In the genomic region with DNA sequence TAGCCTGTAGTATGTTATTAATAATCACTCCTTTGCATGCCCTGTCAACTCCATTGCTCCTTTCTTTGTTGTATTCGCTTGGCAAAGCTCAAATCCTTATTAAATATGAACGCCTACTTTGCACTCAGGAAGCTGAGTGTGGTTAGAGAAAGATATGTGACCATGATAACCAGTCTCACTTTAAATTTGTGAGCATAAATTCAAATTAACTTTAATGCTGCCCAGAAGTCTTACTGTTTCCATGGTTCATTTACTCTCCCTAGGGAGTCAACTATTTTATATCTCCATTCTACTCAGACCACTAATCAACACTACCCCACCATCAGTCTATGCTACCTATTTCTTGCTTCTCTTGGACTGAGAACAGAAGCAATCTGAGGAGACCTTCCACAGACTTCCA, we compare ENCODE assay signal across 17 cellular contexts. TPM values are rescaled to one million over a fixed set of nuclear protein-coding genes. Genes with fewer than 3 reads are reported as not detected.
DNase-seq lines count a peak whose midpoint lies in the region; ATAC-seq, FAIRE-seq and TF ChIP-seq lines count a peak whose summit lies in the region.
"Had no signal": no experiment of that assay in that cellular context is flagged by ENCODE, and none has a peak within 500 bp of the region (broad histone marks: within the 10 kb centered on the region; RNA-seq: fewer than 3 reads in every experiment).

No MANE protein-coding gene starts in this region.

- no TSS peak for BruUV-seq in GM12878 (replicated peaks; lab: Mats Ljungman, UMichigan)

- H3K79me2 ChIP-seq in GM12878 (ENCODE audit: control insufficient read depth, insufficient read depth, low read length): no peaks in the 10 kb centered on the region

- H3K4me3 ChIP-seq in HEK293 (ENCODE audit: low read depth, low read length) (no peak overlapping the region), GM12878 (no peak overlapping the region), kidney (ENCODE audit: low read length in 2 of 2) (no peak overlapping the region)
- H3K4me3 ChIP-seq: A549, GM23338 had no signal

- H3K27me3 ChIP-seq in GM12878 (replicated peaks in 1 of 2; ENCODE audit: control insufficient read depth in 2 of 2, insufficient read depth in 2 of 2, low read length in 1 of 2): no peaks in the 10 kb centered on the region

- H3K27ac Mint-ChIP-seq in natural killer cell treated with Interleukin-12 subunit alpha and Interleukin-12 subunit beta and Interleukin-15 and Interleukin-18, amount 100 ng/mL, for 72 hours: peak overlapping the region; percentile 1 to 15
- no peak overlapping the region for H3K27ac Mint-ChIP-seq in activated T-helper 17 cell treated with anti-CD3 and anti-CD28 coated beads, Interleukin-2, amount 50 U/mL, for 72 hours
- H3K27ac Mint-ChIP-seq: GM23338, H9 had no signal

- ATAC-seq in GM12878: no peak
- no peak for ATAC-seq in natural killer cell treated with Interleukin-12 subunit alpha and Interleukin-12 subunit beta and Interleukin-15 and Interleukin-18, amount 100 ng/mL, for 72 hours
- ATAC-seq in activated T-helper 17 cell treated with anti-CD3 and anti-CD28 coated beads, Interleukin-2, amount 50 U/mL, for 72 hours (replicated peaks): no peak
- ATAC-seq in HG02588 (IDR thresholded peaks at IDR 0.05; ENCODE audit: unreplicated experiment): no peak
- ATAC-seq: A549, GM23338 had no signal

- CTCF ChIA-PET in HEK293 (lab: Yijun Ruan, JAX) (interaction anchor here (1.4 kb wide), 1 partner anchor 20 kb away, joined by 5 read pairs; no protein-coding TSS in a partner anchor), GM12878 (lab: Yijun Ruan, JAX) (no interaction called here)

- no peak for TF ChIP-seq RAD21 in GM12878 (IDR thresholded peaks at IDR 0.05; ENCODE audit: insufficient read depth, low read depth, low read length)

- peak overlapping the region; percentile 25 for H3K4me3 Mint-ChIP-seq in natural killer cell treated with Interleukin-12 subunit alpha and Interleukin-12 subunit beta and Interleukin-15 and Interleukin-18, amount 100 ng/mL, for 72 hours
- H3K4me3 Mint-ChIP-seq in activated T-helper 17 cell treated with anti-CD3 and anti-CD28 coated beads, Interleukin-2, amount 50 U/mL, for 72 hours: no peak overlapping the region
- H3K4me3 Mint-ChIP-seq: GM23338, H9, IgD-negative memory B cell had no signal

- FAIRE-seq in GM12878 (lab: Jason Lieb, UNC): peak; percentile 61
- no peak for FAIRE-seq in kidney (lab: Jason Lieb, UNC)
- FAIRE-seq: A549, GM12891 had no signal

- H3K4me1 Mint-ChIP-seq in natural killer cell treated with Interleukin-12 subunit alpha and Interleukin-12 subunit beta and Interleukin-15 and Interleukin-18, amount 100 ng/mL, for 72 hours (ENCODE audit: low read depth in 2 of 2): peaks cover 19 to 20% of the 10 kb centered on the region in 2 donors
- peaks cover 10% of the 10 kb centered on the region for H3K4me1 Mint-ChIP-seq in activated T-helper 17 cell treated with anti-CD3 and anti-CD28 coated beads, Interleukin-2, amount 50 U/mL, for 72 hours
- H3K4me1 Mint-ChIP-seq: GM23338 had no signal

- H3K27ac ChIP-seq in HEK293 (ENCODE audit: extremely low read depth, low read depth, low read length) (no peak overlapping the region), GM12878 (ENCODE audit: control insufficient read depth, insufficient read depth) (no peak overlapping the region), kidney (ENCODE audit: low read depth in 2 of 2, low read length in 2 of 2) (no peak overlapping the region)
- H3K27ac ChIP-seq: A549 had no signal

- POLR2A ChIA-PET in HEK293 (lab: Yijun Ruan, JAX): no interaction called here
- POLR2A ChIA-PET in GM12878 (lab: Charles Lee): no interaction called here

- no peaks in the 10 kb centered on the region for H3K27me3 Mint-ChIP-seq in natural killer cell treated with Interleukin-12 subunit alpha and Interleukin-12 subunit beta and Interleukin-15 and Interleukin-18, amount 100 ng/mL, for 72 hours
- peaks cover 4% of the 10 kb centered on the region for H3K27me3 Mint-ChIP-seq in activated T-helper 17 cell treated with anti-CD3 and anti-CD28 coated beads, Interleukin-2, amount 50 U/mL, for 72 hours

- SMC1A ChIA-PET in GM12878 (lab: Charles Lee; ENCODE audit: uncharacterized antibody, unreplicated experiment): no interaction called here

- RAD21 ChIA-PET in GM12878 (lab: Charles Lee; ENCODE audit: unreplicated experiment): no interaction called here

- H3K4me2 ChIP-seq in GM12878 (ENCODE audit: control insufficient read depth, insufficient read depth): no peak overlapping the region
- H3K4me2 ChIP-seq: A549, GM23338 had no signal

- TF ChIP-seq CTCF in HEK293 (tag by site-specific recombination; IDR thresholded peaks at IDR 0.05) (no peak), GM12878 (IDR thresholded peaks at IDR 0.05 in 2 of 3, conservative IDR thresholded peaks at IDR 0.05 in 1 of 3; ENCODE audit: control insufficient read depth in 2 of 3, extremely low read depth in 1 of 3, insufficient read depth in 1 of 3, low read depth in 3 of 3, low read length in 3 of 3) (no peak), kidney (IDR thresholded peaks at IDR 0.05; ENCODE audit: borderline replicate concordance, extremely low read depth, insufficient read depth) (no peak)

- H3K9me3 ChIP-seq in HEK293 (ENCODE audit: control insufficient read depth, insufficient read depth, low read depth, low read length): no peaks in the 10 kb centered on the region
- H3K9me3 ChIP-seq in GM12878 (replicated peaks; ENCODE audit: control insufficient read depth, insufficient read depth, low read length): no peaks in the 10 kb centered on the region
- H3K9me3 ChIP-seq in kidney (ENCODE audit: control insufficient read depth in 1 of 2, low read length in 2 of 2): no peaks in the 10 kb centered on the region

- peaks cover 6% of the 10 kb centered on the region for H3K4me1 ChIP-seq in HEK293 (ENCODE audit: control insufficient read depth, insufficient read depth, low read length)
- no peaks in the 10 kb centered on the region for H3K4me1 ChIP-seq in GM12878 (ENCODE audit: control insufficient read depth, insufficient read depth, low read length)
- H3K4me1 ChIP-seq in kidney (ENCODE audit: control insufficient read depth in 1 of 2, insufficient read depth in 1 of 2, low read depth in 1 of 2, low read length in 2 of 2): no peaks in the 10 kb centered on the region
- H3K4me1 ChIP-seq: A549 had no signal

- H3K9ac ChIP-seq in GM12878 (ENCODE audit: control insufficient read depth, insufficient read depth, low read length) (no peak overlapping the region), kidney (ENCODE audit: low read length in 2 of 2) (no peak overlapping the region)

- no peak for TF ChIP-seq EP300 in GM12878 (IDR thresholded peaks at IDR 0.05; ENCODE audit: borderline replicate concordance in 1 of 2, control insufficient read depth in 1 of 2, low read depth in 2 of 2, low read length in 2 of 2)

- no peak for TF ChIP-seq POLR2A in GM12878 (IDR thresholded peaks at IDR 0.05; ENCODE audit: low read depth, low read length)

- intact Hi-C loops in GM12878 (cut with micrococcal nuclease; ENCODE audit: unreplicated experiment): no loop called here
- intact Hi-C loops in kidney (cut with DNase I): no loop called here

- H2AFZ ChIP-seq in GM12878 (ENCODE audit: control insufficient read depth, low read depth, low read length): no peak overlapping the region

- peak; percentile 72 for DNase-seq in NCI-H526 treated with DMSO at 0.1 percent for 48 hours (lab: John Stamatoyannopoulos, UW)
- DNase-seq in GM12878 (ENCODE audit: low read depth, low spot score): no peak
- DNase-seq in natural killer cell treated with Interleukin-12 subunit alpha and Interleukin-12 subunit beta and Interleukin-15 and Interleukin-18, amount 100 ng/mL, for 72 hours (ENCODE audit: low spot score): no peak
- no peak for DNase-seq in NOMO-1 treated with DMSO at 0.1 percent for 48 hours (lab: John Stamatoyannopoulos, UW; ENCODE audit: unreplicated experiment)
- DNase-seq in kidney: no peak
- DNase-seq: Calu3, DMS 273 treated with DMSO at 0.1 percent for 48 hours, DMS79, H9 had no signal

- in situ Hi-C loops in GM12878 (cut with MboI): no loop called here

- WGBS in GM12878 (ENCODE audit: insufficient coverage, insufficient replicate concordance, low lambda C conversion rate, missing lambda C conversion rate): 0% methylated on average over 2 of the region's 2 CpGs

- H4K20me1 ChIP-seq in GM12878 (ENCODE audit: control insufficient read depth, insufficient read depth): no peaks in the 10 kb centered on the region

- H3K9me3 Mint-ChIP-seq in natural killer cell treated with Interleukin-12 subunit alpha and Interleukin-12 subunit beta and Interleukin-15 and Interleukin-18, amount 100 ng/mL, for 72 hours: no peaks in the 10 kb centered on the region
- H3K9me3 Mint-ChIP-seq in activated T-helper 17 cell treated with anti-CD3 and anti-CD28 coated beads, Interleukin-2, amount 50 U/mL, for 72 hours: no peaks in the 10 kb centered on the region
- H3K9me3 Mint-ChIP-seq: GM23338 had no signal

- H3K36me3 Mint-ChIP-seq in natural killer cell treated with Interleukin-12 subunit alpha and Interleukin-12 subunit beta and Interleukin-15 and Interleukin-18, amount 100 ng/mL, for 72 hours: no peaks in the 10 kb centered on the region
- H3K36me3 Mint-ChIP-seq in activated T-helper 17 cell treated with anti-CD3 and anti-CD28 coated beads, Interleukin-2, amount 50 U/mL, for 72 hours (ENCODE audit: low read depth): no peaks in the 10 kb centered on the region
- H3K36me3 Mint-ChIP-seq: IgD-negative memory B cell had no signal

- no peaks in the 10 kb centered on the region for H3K36me3 ChIP-seq in HEK293 (ENCODE audit: control insufficient read depth in 2 of 2, insufficient read depth in 1 of 2, low read length in 2 of 2)
- H3K36me3 ChIP-seq in GM12878 (ENCODE audit: control insufficient read depth in 2 of 2, insufficient read depth in 2 of 2, low read length in 1 of 2): no peaks in the 10 kb centered on the region
- H3K36me3 ChIP-seq in kidney (ENCODE audit: control insufficient read depth in 1 of 2, insufficient read depth in 2 of 2, low read length in 2 of 2): no peaks in the 10 kb centered on the region

RNA-seq across cellular contexts. Expression of a gene that starts 12.1 kb away (rescaled TPM):
- not detected in 2 replicates for total RNA-seq in GM12878 (2013; cell fraction: nucleolus; rRNA removed)
- total RNA-seq in GM12878 (2014; rRNA removed): not detected in 2 replicates
- total RNA-seq in GM12878 (2014; rRNA removed; fragmentation: Illumina TruSeq; extraction: Trizol): not detected in 2 replicates
- not detected in 2 replicates for total RNA-seq in GM12878 (2021)
- not detected for polyA plus RNA-seq in GM12878 (2011; ENCODE audit: low read depth)
- not detected in 2 replicates for polyA plus RNA-seq in GM12878 (2011; rRNA removed)
- not detected in 2 replicates for polyA plus RNA-seq in GM12878 (2011; cell fraction: cytosol; rRNA removed)
- not detected in 2 replicates for polyA plus RNA-seq in GM12878 (2011; cell fraction: nucleus; rRNA removed)
- polyA plus RNA-seq in GM12878 (2012): not detected in 2 replicates
- polyA plus RNA-seq in GM12878 (2014; fragmentation: Illumina TruSeq; extraction: Trizol): not detected in 2 replicates
- polyA plus RNA-seq in GM12878 (2014; fragmentation: Nextera tagmentation; extraction: Ambion mirVana): not detected
- not detected in 2 replicates for polyA plus RNA-seq in GM12878 (2014; rRNA removed)
- polyA plus RNA-seq in GM12878 (2016; fragmentation: Nextera tagmentation; extraction: Ambion mirVana): not detected
- not detected in 2 replicates for polyA minus RNA-seq in GM12878 (2011; rRNA and poly(A)+ RNA removed)
- not detected in 2 replicates for polyA minus RNA-seq in GM12878 (2011; cell fraction: cytosol; rRNA and poly(A)+ RNA removed)
- polyA minus RNA-seq in GM12878 (2011; cell fraction: nucleus; rRNA and poly(A)+ RNA removed): not detected in 2 replicates
- total RNA-seq in natural killer cell treated with Interleukin-12 subunit alpha and Interleukin-12 subunit beta and Interleukin-15 and Interleukin-18, amount 100 ng/mL, for 72 hours: 1 to 10 TPM in 1 of 2 donors, under 1 TPM in 1; 0.26 to 2.1 TPM
- total RNA-seq in activated T-helper 17 cell treated with anti-CD3 and anti-CD28 coated beads, Interleukin-2, amount 50 U/mL, for 72 hours: not detected
- 1.2 TPM for total RNA-seq in kidney
- polyA plus RNA-seq in kidney (ENCODE audit: insufficient read depth, low read depth, low replicate concordance): 1.4 TPM
- total RNA-seq: GM23338 had no signal
- polyA plus RNA-seq: BJ, IgD-negative memory B cell had no signal

RNA-seq across cellular contexts. Expression of a gene that starts 57.6 kb away (rescaled TPM):
- not detected in 2 replicates for total RNA-seq in GM12878 (2013; cell fraction: nucleolus; rRNA removed)
- total RNA-seq in GM12878 (2014; rRNA removed) (0.17 TPM in 1 of 2 replicates, not detected in the other), GM12878 (2014; rRNA removed; fragmentation: Illumina TruSeq; extraction: Trizol) (0.23 TPM in 1 of 2 replicates, not detected in the other), GM12878 (2021) (not detected in 2 replicates), kidney (not detected)
- polyA plus RNA-seq in GM12878 (2011; ENCODE audit: low read depth): 1.9 TPM
- polyA plus RNA-seq in GM12878 (2011; rRNA removed) (0.18 and 0.48 TPM in 2 replicates), GM12878 (2014; fragmentation: Illumina TruSeq; extraction: Trizol) (0.33 and 0.46 TPM in 2 replicates), GM12878 (2014; fragmentation: Nextera tagmentation; extraction: Ambion mirVana) (under 1 TPM; 0.16 to 0.27 TPM), GM12878 (2014; rRNA removed) (0.15 and 0.22 TPM in 2 replicates), GM12878 (2016; fragmentation: Nextera tagmentation; extraction: Ambion mirVana) (under 1 TPM; 0.35 to 0.36 TPM), kidney (ENCODE audit: insufficient read depth, low read depth, low replicate concordance) (not detected)
- polyA plus RNA-seq in GM12878 (2011; cell fraction: cytosol; rRNA removed): not detected in 2 replicates
- 0.19 TPM in 1 of 2 replicates, not detected in the other for polyA plus RNA-seq in GM12878 (2011; cell fraction: nucleus; rRNA removed)
- polyA plus RNA-seq in GM12878 (2012): 0.59 and 0.96 TPM in 2 replicates
- not detected in 2 replicates for polyA minus RNA-seq in GM12878 (2011; rRNA and poly(A)+ RNA removed)
- not detected in 2 replicates for polyA minus RNA-seq in GM12878 (2011; cell fraction: cytosol; rRNA and poly(A)+ RNA removed)
- polyA minus RNA-seq in GM12878 (2011; cell fraction: nucleus; rRNA and poly(A)+ RNA removed): not detected in 2 replicates
- total RNA-seq in natural killer cell treated with Interleukin-12 subunit alpha and Interleukin-12 subunit beta and Interleukin-15 and Interleukin-18, amount 100 ng/mL, for 72 hours: not detected
- total RNA-seq in activated T-helper 17 cell treated with anti-CD3 and anti-CD28 coated beads, Interleukin-2, amount 50 U/mL, for 72 hours: not detected
- total RNA-seq: Calu3 had no signal
- polyA plus RNA-seq: BJ, IgD-negative memory B cell had no signal
